In the genomic region with DNA sequence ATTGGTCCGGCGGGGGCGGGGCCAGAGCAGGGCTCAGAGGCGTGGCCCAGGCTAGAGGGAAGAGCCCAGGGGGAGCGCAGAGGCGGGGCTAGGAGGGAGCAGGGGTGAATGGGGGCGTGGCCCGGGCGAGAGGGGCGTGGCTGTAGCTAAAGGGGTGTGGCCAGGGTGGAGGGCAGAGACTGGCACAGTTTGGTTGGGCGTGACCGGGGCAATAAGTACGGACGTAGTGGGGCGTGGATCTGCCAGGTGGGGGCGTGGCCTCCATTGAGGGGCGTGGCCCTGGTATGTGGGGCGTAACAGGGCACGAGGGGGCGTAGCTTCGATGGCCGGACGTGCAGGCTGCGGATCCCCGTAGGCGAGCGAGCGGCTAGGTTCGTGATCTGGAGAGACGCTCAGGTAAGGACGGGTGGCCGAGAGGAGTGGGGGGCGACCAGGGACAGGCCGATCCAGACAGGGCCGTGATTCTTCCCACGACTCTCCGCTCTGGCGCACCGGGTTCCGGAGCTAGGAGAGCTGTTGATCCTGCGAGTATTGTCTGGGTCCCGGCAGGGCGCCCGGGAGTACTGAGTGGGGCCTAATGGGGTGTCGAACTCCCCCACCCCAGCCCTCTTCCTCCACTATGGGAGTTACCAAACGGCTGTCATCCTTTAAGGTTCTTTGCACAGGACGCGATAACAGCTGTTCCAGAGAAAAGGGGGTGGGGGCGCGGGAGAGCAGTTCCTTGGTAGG, we compare ENCODE assay signal across 8 cellular contexts. TPM values are rescaled to one million over a fixed set of nuclear protein-coding genes. Genes with fewer than 3 reads are reported as not detected.
DNase-seq lines count a peak whose midpoint lies in the region; ATAC-seq, FAIRE-seq and TF ChIP-seq lines count a peak whose summit lies in the region.

A gene with protein sequence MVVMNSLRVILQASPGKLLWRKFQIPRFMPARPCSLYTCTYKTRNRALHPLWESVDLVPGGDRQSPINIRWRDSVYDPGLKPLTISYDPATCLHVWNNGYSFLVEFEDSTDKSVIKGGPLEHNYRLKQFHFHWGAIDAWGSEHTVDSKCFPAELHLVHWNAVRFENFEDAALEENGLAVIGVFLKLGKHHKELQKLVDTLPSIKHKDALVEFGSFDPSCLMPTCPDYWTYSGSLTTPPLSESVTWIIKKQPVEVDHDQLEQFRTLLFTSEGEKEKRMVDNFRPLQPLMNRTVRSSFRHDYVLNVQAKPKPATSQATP (plus strand): TSS at position 314 of the 729 bp plus-strand sequence. CDS start 11,754 bp downstream, outside the sequence.

- POLR2A ChIA-PET in OCI-LY7 (lab: Charles Lee), result interaction anchor here (0.9 to 1.8 kb wide), 4 partner anchors 10 to 61 kb away, joined by 3 to 11 read pairs (median 3); partner anchors contain the start of gene ZRSR2

- peaks cover 20% of the 10 kb centered on the region for H3K4me1 Mint-ChIP-seq in activated T-helper 1 cell treated with anti-CD3 and anti-CD28 coated beads, Interleukin-12 subunit alpha, Interleukin-12 subunit beta, Interleukin-2, Interleukin-4 antibody, amounts not matched to agents 30 ng/mL and 10 ng/mL and 1 ng/mL, durations not matched to agents 14 hours and 24 hours and 36 hours (ENCODE audit: low read depth)
- peaks cover 26 to 32% of the 10 kb centered on the region in 2 donors for H3K4me1 Mint-ChIP-seq in natural killer cell treated with Interleukin-12 subunit alpha and Interleukin-12 subunit beta and Interleukin-15 and Interleukin-18, amount 100 ng/mL, for 72 hours (ENCODE audit: low read depth in 2 of 2)

- H3K79me2 ChIP-seq in OCI-LY7 (ENCODE audit: insufficient read depth, low read depth, low read length), result no peaks in the 10 kb centered on the region
- H3K79me2 ChIP-seq in fibroblast of lung (ENCODE audit: control insufficient read depth, insufficient read depth, low read length), result no peaks in the 10 kb centered on the region

- H3K4me3 ChIP-seq in AG09309 (ENCODE audit: control insufficient read depth, low read depth, low read length) (peak within 1 kb of the TSS; percentile 38), OCI-LY7 (ENCODE audit: low read depth, low read length, poor library complexity, severe bottlenecking) (peak within 1 kb of the TSS; percentile 69), fibroblast of lung (replicated peaks in 1 of 4; ENCODE audit: control extremely low read depth in 1 of 4, insufficient read depth in 1 of 4, low read depth in 3 of 4, low read length in 4 of 4) (peak within 1 kb of the TSS; percentile 34 to 58 (median 50))

- peak within 1 kb of the TSS; percentile 86 for H3K4me3 Mint-ChIP-seq in activated T-helper 1 cell treated with anti-CD3 and anti-CD28 coated beads, Interleukin-12 subunit alpha, Interleukin-12 subunit beta, Interleukin-2, Interleukin-4 antibody, amounts not matched to agents 30 ng/mL and 10 ng/mL and 1 ng/mL, durations not matched to agents 14 hours and 24 hours and 36 hours
- H3K4me3 Mint-ChIP-seq in natural killer cell treated with Interleukin-12 subunit alpha and Interleukin-12 subunit beta and Interleukin-15 and Interleukin-18, amount 100 ng/mL, for 72 hours, result peak within 1 kb of the TSS; percentile 84

- peak within 1 kb of the TSS; percentile 76; the same call in 1 of the 2 replicates for H2AFZ ChIP-seq in OCI-LY7 (ENCODE audit: low read length)
- H2AFZ ChIP-seq in fibroblast of lung (ENCODE audit: low read length), result peak within 1 kb of the TSS; percentile 63

- H3K27ac Mint-ChIP-seq in activated T-helper 1 cell treated with anti-CD3 and anti-CD28 coated beads, Interleukin-12 subunit alpha, Interleukin-12 subunit beta, Interleukin-2, Interleukin-4 antibody, amounts not matched to agents 30 ng/mL and 10 ng/mL and 1 ng/mL, durations not matched to agents 14 hours and 24 hours and 36 hours, result peak within 1 kb of the TSS; percentile 77
- H3K27ac Mint-ChIP-seq in natural killer cell treated with Interleukin-12 subunit alpha and Interleukin-12 subunit beta and Interleukin-15 and Interleukin-18, amount 100 ng/mL, for 72 hours, result peak within 1 kb of the TSS; percentile 49 to 66

- H3K9me3 ChIP-seq in OCI-LY7 (ENCODE audit: low read length) (no peaks in the 10 kb centered on the region), fibroblast of lung (ENCODE audit: control insufficient read depth, insufficient read depth, low read depth, low read length) (no peaks in the 10 kb centered on the region)

- H3K4me2 ChIP-seq in OCI-LY7 (ENCODE audit: low read length), result peak within 1 kb of the TSS; percentile 84
- H3K4me2 ChIP-seq in fibroblast of lung (ENCODE audit: extremely low read depth, insufficient read depth, low read length), result peak within 1 kb of the TSS; percentile 82

- H3K27me3 Mint-ChIP-seq in activated T-helper 1 cell treated with anti-CD3 and anti-CD28 coated beads, Interleukin-12 subunit alpha, Interleukin-12 subunit beta, Interleukin-2, Interleukin-4 antibody, amounts not matched to agents 30 ng/mL and 10 ng/mL and 1 ng/mL, durations not matched to agents 14 hours and 24 hours and 36 hours (ENCODE audit: insufficient read depth), result no peaks in the 10 kb centered on the region
- no peaks in the 10 kb centered on the region for H3K27me3 Mint-ChIP-seq in natural killer cell treated with Interleukin-12 subunit alpha and Interleukin-12 subunit beta and Interleukin-15 and Interleukin-18, amount 100 ng/mL, for 72 hours

- peak; percentile 97 for FAIRE-seq in GM19239 (lab: Jason Lieb, UNC)

- intact Hi-C loops in OCI-LY7 (cut with micrococcal nuclease; ENCODE audit: unreplicated experiment), result no loop called here
- intact Hi-C loops in activated T-helper 1 cell treated with anti-CD3 and anti-CD28 coated beads, Interleukin-12 subunit alpha, Interleukin-12 subunit beta, Interleukin-2, Interleukin-4 antibody, amounts not matched to agents 30 ng/mL and 10 ng/mL and 1 ng/mL, durations not matched to agents 14 hours and 24 hours and 36 hours (cut with micrococcal nuclease), result loop anchor here (1.0 to 10.0 kb wide), 9 partner anchors 13 to 1049 kb away; partner anchors contain the start of genes AP1S2, FANCB, MOSPD2 and PIGA

- H4K20me1 ChIP-seq in OCI-LY7 (ENCODE audit: insufficient read depth, low read length) (no peaks in the 10 kb centered on the region), fibroblast of lung (ENCODE audit: control insufficient read depth, extremely low read depth, insufficient read depth, low read length) (no peaks in the 10 kb centered on the region)

- ATAC-seq in HG03432 (IDR thresholded peaks at IDR 0.05; ENCODE audit: unreplicated experiment), result peak; percentile 95
- ATAC-seq in natural killer cell treated with Interleukin-12 subunit alpha and Interleukin-12 subunit beta and Interleukin-15 and Interleukin-18, amount 100 ng/mL, for 72 hours, result peak; percentile 99

- no TSS peak for BruUV-seq in OCI-LY7 (replicated peaks; lab: Mats Ljungman, UMichigan)

- H3K27me3 ChIP-seq in fibroblast of lung (ENCODE audit: control insufficient read depth, insufficient read depth, low read length), result no peaks in the 10 kb centered on the region

- H3K27ac ChIP-seq in OCI-LY7 (ENCODE audit: low read depth, low read length, poor library complexity, severe bottlenecking) (no peak within 1 kb of the TSS), fibroblast of lung (ENCODE audit: insufficient read depth, low read length) (no peak within 1 kb of the TSS)

- H3K9ac ChIP-seq in fibroblast of lung (ENCODE audit: insufficient read depth, low read length), result peak within 1 kb of the TSS; percentile 1

- CTCF ChIA-PET in OCI-LY7 (lab: Charles Lee; ENCODE audit: unreplicated experiment), result interaction anchor here (1.2 kb wide), 1 partner anchor 12 kb away, joined by 4 read pairs; no protein-coding TSS in a partner anchor

- DNase-seq in AG09309 (ENCODE audit: low read depth) (no peak), GM19239 (ENCODE audit: insufficient read length, low spot score) (peak; percentile 36), OCI-LY7 (ENCODE audit: low spot score) (peak; percentile 91), fibroblast of lung (ENCODE audit: low read depth in 2 of 2) (peak; percentile 80 to 83)
- peak; percentile 93 for DNase-seq in activated T-helper 1 cell treated with anti-CD3 and anti-CD28 coated beads, Interleukin-12 subunit alpha, Interleukin-12 subunit beta, Interleukin-2, Interleukin-4 antibody, amounts not matched to agents 30 ng/mL and 10 ng/mL and 1 ng/mL, durations not matched to agents 14 hours and 24 hours and 36 hours (ENCODE audit: low spot score)
- DNase-seq in natural killer cell treated with Interleukin-12 subunit alpha and Interleukin-12 subunit beta and Interleukin-15 and Interleukin-18, amount 100 ng/mL, for 72 hours (ENCODE audit: low spot score), result peak; percentile 98
- DNase-seq in stimulated activated naive CD4-positive, alpha-beta T cell (lab: John Stamatoyannopoulos, UW), result peak; percentile 94 to 99 (median 98)

- H3K36me3 Mint-ChIP-seq in activated T-helper 1 cell treated with anti-CD3 and anti-CD28 coated beads, Interleukin-12 subunit alpha, Interleukin-12 subunit beta, Interleukin-2, Interleukin-4 antibody, amounts not matched to agents 30 ng/mL and 10 ng/mL and 1 ng/mL, durations not matched to agents 14 hours and 24 hours and 36 hours (ENCODE audit: low read depth), result peaks cover 6% of the 10 kb centered on the region
- H3K36me3 Mint-ChIP-seq in natural killer cell treated with Interleukin-12 subunit alpha and Interleukin-12 subunit beta and Interleukin-15 and Interleukin-18, amount 100 ng/mL, for 72 hours, result peaks cover 4% of the 10 kb centered on the region

- H3K9me3 Mint-ChIP-seq in activated T-helper 1 cell treated with anti-CD3 and anti-CD28 coated beads, Interleukin-12 subunit alpha, Interleukin-12 subunit beta, Interleukin-2, Interleukin-4 antibody, amounts not matched to agents 30 ng/mL and 10 ng/mL and 1 ng/mL, durations not matched to agents 14 hours and 24 hours and 36 hours, result no peaks in the 10 kb centered on the region
- H3K9me3 Mint-ChIP-seq in natural killer cell treated with Interleukin-12 subunit alpha and Interleukin-12 subunit beta and Interleukin-15 and Interleukin-18, amount 100 ng/mL, for 72 hours, result no peaks in the 10 kb centered on the region

- H3K9me2 ChIP-seq in OCI-LY7 (ENCODE audit: insufficient read depth, low read length), result no peaks in the 10 kb centered on the region

- H3K36me3 ChIP-seq in OCI-LY7 (ENCODE audit: insufficient read depth, low read length) (no peaks in the 10 kb centered on the region), fibroblast of lung (ENCODE audit: control insufficient read depth, insufficient read depth, low read length) (no peaks in the 10 kb centered on the region)

- TF ChIP-seq CTCF in AG09309 (IDR thresholded peaks at IDR 0.05; ENCODE audit: control insufficient read depth, insufficient read depth, low read depth, low read length, missing control alignments) (no peak), OCI-LY7 (conservative IDR thresholded peaks at IDR 0.05; ENCODE audit: low read length) (no peak), fibroblast of lung (conservative IDR thresholded peaks at IDR 0.05 in 1 of 2, IDR thresholded peaks at IDR 0.05 in 1 of 2; ENCODE audit: low read depth in 1 of 2, low read length in 2 of 2) (no peak)

- H3K4me1 ChIP-seq in OCI-LY7 (ENCODE audit: insufficient read depth, low read length, poor library complexity, severe bottlenecking), result peaks cover 12% of the 10 kb centered on the region
- H3K4me1 ChIP-seq in fibroblast of lung (ENCODE audit: control insufficient read depth, extremely low read depth, insufficient read depth, low read length), result no peaks in the 10 kb centered on the region

RNA-seq across cellular contexts. Expression of the gene that starts here (rescaled TPM):
- 0.85 and 3.1 TPM in 2 replicates for total RNA-seq in OCI-LY7 (2014; rRNA removed; shearing (Covaris generic))
- total RNA-seq in OCI-LY7 (2022) (6.0 and 6.2 TPM in 2 replicates), fibroblast of lung (2.8 and 7.4 TPM in 2 replicates)
- 3.8 and 6.9 TPM in 2 replicates for total RNA-seq in activated T-helper 1 cell treated with anti-CD3 and anti-CD28 coated beads, Interleukin-12 subunit alpha, Interleukin-12 subunit beta, Interleukin-2, Interleukin-4 antibody, amounts not matched to agents 30 ng/mL and 10 ng/mL and 1 ng/mL, durations not matched to agents 14 hours and 24 hours and 36 hours
- 11.6 and 16.3 TPM in 2 replicates for polyA plus RNA-seq in fibroblast of lung
- 6.8 and 6.9 TPM in 2 replicates for polyA plus RNA-seq in fibroblast of lung (2012)
- 2.8 and 7.3 TPM in 2 replicates for polyA minus RNA-seq in fibroblast of lung (ENCODE audit: low replicate concordance)
- total RNA-seq in natural killer cell treated with Interleukin-12 subunit alpha and Interleukin-12 subunit beta and Interleukin-15 and Interleukin-18, amount 100 ng/mL, for 72 hours, result 10 to 100 TPM; 21.1 to 52.1 TPM
